Comparison of ENCODE assay signal across 17 cellular contexts in the genomic region with DNA sequence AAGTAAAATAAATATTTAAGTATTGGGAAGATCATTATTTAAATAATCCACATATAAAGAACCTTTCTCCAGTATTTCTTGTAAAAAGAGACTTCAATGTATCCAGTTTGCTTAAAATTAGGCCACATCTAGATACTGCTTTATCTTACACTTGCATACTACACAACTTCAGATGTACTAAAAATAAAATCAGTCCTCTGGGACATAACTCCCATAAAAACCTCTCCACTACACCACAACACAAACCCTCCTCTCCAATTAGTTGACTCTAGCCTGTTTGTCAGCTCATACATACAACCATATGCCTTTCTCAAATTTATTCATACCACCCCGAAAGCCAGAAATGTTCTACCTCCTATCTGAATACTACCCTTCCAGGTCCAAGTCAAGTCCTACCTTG.
"Had no signal": no experiment of that assay in that cellular context is flagged by ENCODE, and none has a peak within 500 bp of the region (broad histone marks: within the 10 kb centered on the region; RNA-seq: fewer than 3 reads in every experiment).

No MANE protein-coding gene starts in this region.

- H3K4me3 Mint-ChIP-seq: activated CD4-positive, alpha-beta T cell treated with anti-CD3 and anti-CD28 coated beads, Interleukin-2, amount 10 ng/mL, durations not matched to agents 24 days and 14 days; activated CD8-positive, alpha-beta T cell treated with anti-CD3 and anti-CD28 coated beads, Interleukin-2, amount 10 ng/mL, durations not matched to agents 7 days and 5 days; activated naive CD8-positive, alpha-beta T cell treated with anti-CD3 and anti-CD28 coated beads, Interleukin-2, amount 50 U/mL, for 24 hours; natural killer cell treated with Interleukin-12 subunit alpha and Interleukin-12 subunit beta and Interleukin-15 and Interleukin-18, amount 100 ng/mL, for 72 hours; T-helper 2 cell treated with Interferon-gamma antibody and Interleukin-4, amounts not matched to agents 5 μg/mL and 100 μg/mL, for 36 hours had no signal

- H3K27ac Mint-ChIP-seq: activated CD4-positive, alpha-beta T cell treated with anti-CD3 and anti-CD28 coated beads, Interleukin-2, amount 10 ng/mL, durations not matched to agents 24 days and 14 days; activated CD8-positive, alpha-beta T cell treated with anti-CD3 and anti-CD28 coated beads, Interleukin-2, amount 10 ng/mL, durations not matched to agents 7 days and 5 days; activated naive CD8-positive, alpha-beta T cell treated with anti-CD3 and anti-CD28 coated beads, Interleukin-2, amount 50 U/mL, for 24 hours; natural killer cell treated with Interleukin-12 subunit alpha and Interleukin-12 subunit beta and Interleukin-15 and Interleukin-18, amount 100 ng/mL, for 72 hours; T-helper 2 cell treated with Interferon-gamma antibody and Interleukin-4, amounts not matched to agents 5 μg/mL and 100 μg/mL, for 36 hours had no signal

- ATAC-seq: activated CD8-positive, alpha-beta T cell treated with anti-CD3 and anti-CD28 coated beads, Interleukin-2, amount 10 ng/mL, durations not matched to agents 7 days and 5 days; activated naive CD8-positive, alpha-beta T cell treated with anti-CD3 and anti-CD28 coated beads, Interleukin-2, amount 50 U/mL, for 24 hours; natural killer cell treated with Interleukin-12 subunit alpha and Interleukin-12 subunit beta and Interleukin-15 and Interleukin-18, amount 100 ng/mL, for 72 hours; right lobe of liver had no signal

- H3K4me1 ChIP-seq: right lobe of liver had no signal

- H3K36me3 ChIP-seq: right lobe of liver, thoracic aorta had no signal

- H3K36me3 Mint-ChIP-seq: natural killer cell treated with Interleukin-12 subunit alpha and Interleukin-12 subunit beta and Interleukin-15 and Interleukin-18, amount 100 ng/mL, for 72 hours had no signal

- H3K27me3 Mint-ChIP-seq: activated CD4-positive, alpha-beta T cell treated with anti-CD3 and anti-CD28 coated beads, Interleukin-2, amount 10 ng/mL, durations not matched to agents 24 days and 14 days; activated naive CD8-positive, alpha-beta T cell treated with anti-CD3 and anti-CD28 coated beads, Interleukin-2, amount 50 U/mL, for 24 hours; natural killer cell treated with Interleukin-12 subunit alpha and Interleukin-12 subunit beta and Interleukin-15 and Interleukin-18, amount 100 ng/mL, for 72 hours had no signal

- DNase-seq: activated CD4-positive, alpha-beta T cell treated with anti-CD3 and anti-CD28 coated beads, Interleukin-2, amount 10 ng/mL, durations not matched to agents 24 days and 14 days; activated CD4-positive, CD25-positive, alpha-beta regulatory T cell; activated CD8-positive, alpha-beta memory T cell treated with anti-CD3 and anti-CD28 coated beads, Interleukin-2, amount 50 U/mL, for 4 hours; activated CD8-positive, alpha-beta T cell treated with anti-CD3 and anti-CD28 coated beads, Interleukin-2, amount 10 ng/mL, durations not matched to agents 7 days and 5 days; activated gamma-delta T cell treated with Interleukin-2 at 50 U/mL for 16 hours; activated naive CD8-positive, alpha-beta T cell treated with anti-CD3 and anti-CD28 coated beads, Interleukin-2, amount 50 U/mL, for 24 hours; aorta; esophagus squamous epithelium; hypothalamus; kidney; posterior cingulate gyrus; right lobe of liver; spleen; stimulated activated CD4-positive, alpha-beta T cell treated with anti-CD3 and anti-CD28 coated beads, Interleukin-1b, Interleukin-23, amount 100 ng/mL, for 48 hours had no signal

- H3K9me3 Mint-ChIP-seq: activated CD4-positive, alpha-beta T cell treated with anti-CD3 and anti-CD28 coated beads, Interleukin-2, amount 10 ng/mL, durations not matched to agents 24 days and 14 days; activated naive CD8-positive, alpha-beta T cell treated with anti-CD3 and anti-CD28 coated beads, Interleukin-2, amount 50 U/mL, for 24 hours; natural killer cell treated with Interleukin-12 subunit alpha and Interleukin-12 subunit beta and Interleukin-15 and Interleukin-18, amount 100 ng/mL, for 72 hours; T-helper 2 cell treated with Interferon-gamma antibody and Interleukin-4, amounts not matched to agents 5 μg/mL and 100 μg/mL, for 36 hours had no signal

- H3K27ac ChIP-seq: esophagus squamous epithelium, right lobe of liver, spleen had no signal

- H3K4me3 ChIP-seq: esophagus squamous epithelium, right lobe of liver, spleen, thoracic aorta had no signal

- H3K27me3 ChIP-seq: esophagus squamous epithelium, right lobe of liver, spleen had no signal

- H3K9me3 ChIP-seq: esophagus squamous epithelium, right lobe of liver, spleen, thoracic aorta had no signal
